ENCODE assay signal across 1 cellular context in the genomic region with DNA sequence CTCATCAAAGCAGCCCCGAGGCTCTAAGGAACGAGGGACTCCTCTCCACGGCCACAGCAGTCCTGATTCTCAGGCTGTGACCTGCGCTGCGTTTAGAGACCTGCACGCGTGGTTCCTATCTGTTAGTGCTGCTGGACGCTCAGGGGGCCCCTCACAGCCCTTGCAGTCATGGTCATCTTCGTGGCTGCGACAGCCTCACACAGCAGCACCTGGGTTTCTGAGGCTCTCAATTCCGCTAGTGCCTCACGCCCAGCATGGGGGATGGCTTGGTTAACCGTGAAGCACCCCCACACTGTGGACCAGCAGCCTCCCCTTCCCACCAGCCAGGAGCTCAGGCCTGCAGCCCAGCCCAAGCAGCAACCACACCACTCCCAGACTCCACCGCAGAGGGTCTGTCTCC.
TF ChIP-seq lines count a peak whose summit lies in the region.

No MANE protein-coding gene starts in this region.

TF ChIP-seq in GM12878, 131 proteins besides CTCF, POLR2A, EP300 and RAD21:
- TF ChIP-seq, protein P1, sequence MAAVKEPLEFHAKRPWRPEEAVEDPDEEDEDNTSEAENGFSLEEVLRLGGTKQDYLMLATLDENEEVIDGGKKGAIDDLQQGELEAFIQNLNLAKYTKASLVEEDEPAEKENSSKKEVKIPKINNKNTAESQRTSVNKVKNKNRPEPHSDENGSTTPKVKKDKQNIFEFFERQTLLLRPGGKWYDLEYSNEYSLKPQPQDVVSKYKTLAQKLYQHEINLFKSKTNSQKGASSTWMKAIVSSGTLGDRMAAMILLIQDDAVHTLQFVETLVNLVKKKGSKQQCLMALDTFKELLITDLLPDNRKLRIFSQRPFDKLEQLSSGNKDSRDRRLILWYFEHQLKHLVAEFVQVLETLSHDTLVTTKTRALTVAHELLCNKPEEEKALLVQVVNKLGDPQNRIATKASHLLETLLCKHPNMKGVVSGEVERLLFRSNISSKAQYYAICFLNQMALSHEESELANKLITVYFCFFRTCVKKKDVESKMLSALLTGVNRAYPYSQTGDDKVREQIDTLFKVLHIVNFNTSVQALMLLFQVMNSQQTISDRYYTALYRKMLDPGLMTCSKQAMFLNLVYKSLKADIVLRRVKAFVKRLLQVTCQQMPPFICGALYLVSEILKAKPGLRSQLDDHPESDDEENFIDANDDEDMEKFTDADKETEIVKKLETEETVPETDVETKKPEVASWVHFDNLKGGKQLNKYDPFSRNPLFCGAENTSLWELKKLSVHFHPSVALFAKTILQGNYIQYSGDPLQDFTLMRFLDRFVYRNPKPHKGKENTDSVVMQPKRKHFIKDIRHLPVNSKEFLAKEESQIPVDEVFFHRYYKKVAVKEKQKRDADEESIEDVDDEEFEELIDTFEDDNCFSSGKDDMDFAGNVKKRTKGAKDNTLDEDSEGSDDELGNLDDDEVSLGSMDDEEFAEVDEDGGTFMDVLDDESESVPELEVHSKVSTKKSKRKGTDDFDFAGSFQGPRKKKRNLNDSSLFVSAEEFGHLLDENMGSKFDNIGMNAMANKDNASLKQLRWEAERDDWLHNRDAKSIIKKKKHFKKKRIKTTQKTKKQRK (IDR thresholded peaks at IDR 0.05; ENCODE audit: low read depth, low read length): no peak
- TF ChIP-seq ZNF217 (IDR thresholded peaks at IDR 0.05) (no peak), FOXM1 (IDR thresholded peaks at IDR 0.05; ENCODE audit: low read depth, low read length) (no peak), TCF12 (IDR thresholded peaks at IDR 0.05; ENCODE audit: low read depth, low read length) (no peak), WRNIP1 (IDR thresholded peaks at IDR 0.05; ENCODE audit: borderline replicate concordance, low read depth, low read length) (no peak), MTA3 (IDR thresholded peaks at IDR 0.05; ENCODE audit: borderline replicate concordance, low read length) (no peak), BACH1 (IDR thresholded peaks at IDR 0.05; ENCODE audit: borderline replicate concordance) (no peak), ASH2L (IDR thresholded peaks at IDR 0.05; ENCODE audit: borderline replicate concordance, low read depth) (no peak), HDAC6 (IDR thresholded peaks at IDR 0.05; ENCODE audit: unreplicated experiment) (no peak), BHLHE40 (IDR thresholded peaks at IDR 0.05; ENCODE audit: borderline replicate concordance in 1 of 2, low read depth in 2 of 2, low read length in 1 of 2) (no peak), ZNF622 (IDR thresholded peaks at IDR 0.05) (no peak), CBX3 (IDR thresholded peaks at IDR 0.05; ENCODE audit: borderline replicate concordance, low read depth) (no peak), NR2C1 (IDR thresholded peaks at IDR 0.05) (no peak)
- TF ChIP-seq, protein P2, sequence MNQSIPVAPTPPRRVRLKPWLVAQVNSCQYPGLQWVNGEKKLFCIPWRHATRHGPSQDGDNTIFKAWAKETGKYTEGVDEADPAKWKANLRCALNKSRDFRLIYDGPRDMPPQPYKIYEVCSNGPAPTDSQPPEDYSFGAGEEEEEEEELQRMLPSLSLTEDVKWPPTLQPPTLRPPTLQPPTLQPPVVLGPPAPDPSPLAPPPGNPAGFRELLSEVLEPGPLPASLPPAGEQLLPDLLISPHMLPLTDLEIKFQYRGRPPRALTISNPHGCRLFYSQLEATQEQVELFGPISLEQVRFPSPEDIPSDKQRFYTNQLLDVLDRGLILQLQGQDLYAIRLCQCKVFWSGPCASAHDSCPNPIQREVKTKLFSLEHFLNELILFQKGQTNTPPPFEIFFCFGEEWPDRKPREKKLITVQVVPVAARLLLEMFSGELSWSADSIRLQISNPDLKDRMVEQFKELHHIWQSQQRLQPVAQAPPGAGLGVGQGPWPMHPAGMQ (IDR thresholded peaks at IDR 0.05; ENCODE audit: borderline replicate concordance): no peak
- TF ChIP-seq, protein P3, sequence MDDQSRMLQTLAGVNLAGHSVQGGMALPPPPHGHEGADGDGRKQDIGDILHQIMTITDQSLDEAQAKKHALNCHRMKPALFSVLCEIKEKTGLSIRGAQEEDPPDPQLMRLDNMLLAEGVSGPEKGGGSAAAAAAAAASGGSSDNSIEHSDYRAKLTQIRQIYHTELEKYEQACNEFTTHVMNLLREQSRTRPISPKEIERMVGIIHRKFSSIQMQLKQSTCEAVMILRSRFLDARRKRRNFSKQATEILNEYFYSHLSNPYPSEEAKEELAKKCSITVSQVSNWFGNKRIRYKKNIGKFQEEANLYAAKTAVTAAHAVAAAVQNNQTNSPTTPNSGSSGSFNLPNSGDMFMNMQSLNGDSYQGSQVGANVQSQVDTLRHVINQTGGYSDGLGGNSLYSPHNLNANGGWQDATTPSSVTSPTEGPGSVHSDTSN (IDR thresholded peaks at IDR 0.05; ENCODE audit: insufficient replicate concordance, low read depth, low read length): no peak
